In the genomic region with DNA sequence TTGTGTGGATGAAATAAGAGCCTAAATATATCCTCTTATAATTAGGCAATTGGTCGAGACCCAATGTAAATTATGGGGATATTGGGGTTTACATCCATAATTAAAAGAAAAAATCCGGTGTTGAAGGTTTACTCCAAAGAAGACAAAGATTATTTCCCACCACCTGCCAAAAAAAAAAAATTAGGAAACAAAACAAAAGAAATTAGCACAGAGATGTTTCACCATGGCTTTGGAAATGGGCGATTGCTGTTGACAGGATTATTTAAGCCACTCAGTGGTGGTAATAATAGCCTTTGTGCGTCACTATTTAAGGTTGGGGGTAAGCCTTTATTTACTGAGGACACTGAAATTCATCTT, we compare ENCODE assay signal across 8 cellular contexts. TPM values are rescaled to one million over a fixed set of nuclear protein-coding genes. Genes with fewer than 3 reads are reported as not detected.
DNase-seq lines count a peak whose midpoint lies in the region; ATAC-seq and TF ChIP-seq lines count a peak whose summit lies in the region.

No MANE protein-coding gene starts in this region.

- H3K4me1 ChIP-seq in thoracic aorta (ENCODE audit: control insufficient read depth in 1 of 2, low read depth in 2 of 2), result peaks cover 10 to 29% of the 10 kb centered on the region in 2 donors

- no peaks in the 10 kb centered on the region for H3K36me3 ChIP-seq in kidney epithelial cell (ENCODE audit: control insufficient read depth, insufficient read depth, low read length)
- H3K36me3 ChIP-seq in thoracic aorta, result no peaks in the 10 kb centered on the region

- H3K4me1 Mint-ChIP-seq in activated CD8-positive, alpha-beta memory T cell treated with anti-CD3 and anti-CD28 coated beads, Interleukin-2, amount 10 ng/mL, durations not matched to agents 7 days and 5 days, result peaks cover 19% of the 10 kb centered on the region
- H3K4me1 Mint-ChIP-seq in activated naive CD8-positive, alpha-beta T cell treated with anti-CD3 and anti-CD28 coated beads, Interleukin-2, amount 10 ng/mL, durations not matched to agents 7 days and 5 days, result peaks cover 13% of the 10 kb centered on the region

- no peak for ATAC-seq in activated CD8-positive, alpha-beta memory T cell treated with anti-CD3 and anti-CD28 coated beads, Interleukin-2, amount 10 ng/mL, durations not matched to agents 7 days and 5 days
- no peak for ATAC-seq in activated naive CD8-positive, alpha-beta T cell treated with anti-CD3 and anti-CD28 coated beads, Interleukin-2, amount 10 ng/mL, durations not matched to agents 7 days and 5 days (ENCODE audit: low read depth)
- ATAC-seq in thoracic aorta (ENCODE audit: insufficient number of reproducible peaks, low FRiP score, low read depth) (no peak), GM19467 (IDR thresholded peaks at IDR 0.05; ENCODE audit: unreplicated experiment) (no peak)

- H3K9me3 Mint-ChIP-seq in activated CD8-positive, alpha-beta memory T cell treated with anti-CD3 and anti-CD28 coated beads, Interleukin-2, amount 10 ng/mL, durations not matched to agents 7 days and 5 days (ENCODE audit: low read depth), result no peaks in the 10 kb centered on the region
- H3K9me3 Mint-ChIP-seq in activated naive CD8-positive, alpha-beta T cell treated with anti-CD3 and anti-CD28 coated beads, Interleukin-2, amount 10 ng/mL, durations not matched to agents 7 days and 5 days, result no peaks in the 10 kb centered on the region

- TF ChIP-seq CTCF in kidney epithelial cell (IDR thresholded peaks at IDR 0.05; ENCODE audit: insufficient read depth, low read length, poor library complexity, severe bottlenecking) (no peak), thoracic aorta (IDR thresholded peaks at IDR 0.05) (no peak)

- CTCF ChIA-PET in activated CD8-positive, alpha-beta memory T cell treated with anti-CD3 and anti-CD28 coated beads, Interleukin-2, amount 10 ng/mL, durations not matched to agents 7 days and 5 days (lab: Charles Lee), result interaction anchor here (2.1 to 5.4 kb wide), 2 partner anchors 16 to 21 kb away, joined by 4 to 40 read pairs; a partner anchor contains a TSS

- H3K36me3 Mint-ChIP-seq in activated CD8-positive, alpha-beta memory T cell treated with anti-CD3 and anti-CD28 coated beads, Interleukin-2, amount 10 ng/mL, durations not matched to agents 7 days and 5 days, result no peaks in the 10 kb centered on the region
- H3K36me3 Mint-ChIP-seq in activated naive CD8-positive, alpha-beta T cell treated with anti-CD3 and anti-CD28 coated beads, Interleukin-2, amount 10 ng/mL, durations not matched to agents 7 days and 5 days, result peaks cover 2% of the 10 kb centered on the region

- POLR2A ChIA-PET in activated naive CD8-positive, alpha-beta T cell treated with anti-CD3 and anti-CD28 coated beads, Interleukin-2, amount 10 ng/mL, durations not matched to agents 7 days and 5 days (lab: Charles Lee), result interaction anchor here (3.2 kb wide), 1 partner anchor 47 kb away, joined by 15 read pairs; a partner anchor contains a TSS

- H3K27me3 ChIP-seq in kidney epithelial cell (ENCODE audit: control insufficient read depth, insufficient read depth, low read length), result no peaks in the 10 kb centered on the region
- H3K27me3 ChIP-seq in thoracic aorta (replicated peaks; ENCODE audit: insufficient read depth), result no peaks in the 10 kb centered on the region

- peaks cover 8% of the 10 kb centered on the region for H3K27me3 Mint-ChIP-seq in activated CD8-positive, alpha-beta memory T cell treated with anti-CD3 and anti-CD28 coated beads, Interleukin-2, amount 10 ng/mL, durations not matched to agents 7 days and 5 days
- peaks cover 22% of the 10 kb centered on the region for H3K27me3 Mint-ChIP-seq in activated naive CD8-positive, alpha-beta T cell treated with anti-CD3 and anti-CD28 coated beads, Interleukin-2, amount 10 ng/mL, durations not matched to agents 7 days and 5 days

- no peak for DNase-seq in activated CD8-positive, alpha-beta memory T cell treated with anti-CD3 and anti-CD28 coated beads, Interleukin-2, amount 10 ng/mL, durations not matched to agents 7 days and 5 days
- no peak for DNase-seq in activated CD8-positive, alpha-beta memory T cell treated with anti-CD3 and anti-CD28 coated beads, Interleukin-2, amount 50 U/mL, for 48 hours
- no peak for DNase-seq in activated naive CD8-positive, alpha-beta T cell treated with anti-CD3 and anti-CD28 coated beads, Interleukin-2, amount 10 ng/mL, durations not matched to agents 7 days and 5 days
- DNase-seq in kidney epithelial cell (ENCODE audit: low read depth), result no peak
- DNase-seq in thoracic aorta (ENCODE audit: low spot score), result no peak
- no peak for DNase-seq in iPS-NIHi7 (ENCODE audit: extremely low spot score)
- DNase-seq in NCI-H2029 treated with DMSO at 0.1 percent for 48 hours (lab: John Stamatoyannopoulos, UW), result no peak

- peak overlapping the region; percentile 88 for H3K4me3 Mint-ChIP-seq in activated CD8-positive, alpha-beta memory T cell treated with anti-CD3 and anti-CD28 coated beads, Interleukin-2, amount 10 ng/mL, durations not matched to agents 7 days and 5 days
- peak overlapping the region; percentile 92 for H3K4me3 Mint-ChIP-seq in activated naive CD8-positive, alpha-beta T cell treated with anti-CD3 and anti-CD28 coated beads, Interleukin-2, amount 10 ng/mL, durations not matched to agents 7 days and 5 days

- peak overlapping the region; percentile 89 to 93 for H3K27ac ChIP-seq in thoracic aorta

- H3K4me3 ChIP-seq in kidney epithelial cell (ENCODE audit: low read depth, low read length), result peak overlapping the region; percentile 90
- H3K4me3 ChIP-seq in thoracic aorta, result peak overlapping the region; percentile 74

- H3K27ac Mint-ChIP-seq in activated CD8-positive, alpha-beta memory T cell treated with anti-CD3 and anti-CD28 coated beads, Interleukin-2, amount 10 ng/mL, durations not matched to agents 7 days and 5 days, result no peak overlapping the region
- no peak overlapping the region for H3K27ac Mint-ChIP-seq in activated naive CD8-positive, alpha-beta T cell treated with anti-CD3 and anti-CD28 coated beads, Interleukin-2, amount 10 ng/mL, durations not matched to agents 7 days and 5 days

- no peaks in the 10 kb centered on the region for H3K9me3 ChIP-seq in thoracic aorta

RNA-seq across cellular contexts. Expression of a gene that starts 0.6 kb away (rescaled TPM):
- 10 to 100 TPM; 22.3 to 37.6 TPM for total RNA-seq in activated CD8-positive, alpha-beta memory T cell treated with anti-CD3 and anti-CD28 coated beads, Interleukin-2, amount 10 ng/mL, durations not matched to agents 7 days and 5 days
- 10 to 100 TPM; 18.0 to 18.3 TPM for total RNA-seq in activated naive CD8-positive, alpha-beta T cell treated with anti-CD3 and anti-CD28 coated beads, Interleukin-2, amount 10 ng/mL, durations not matched to agents 7 days and 5 days
- total RNA-seq in kidney epithelial cell (14.6 and 17.9 TPM in 2 replicates), thoracic aorta (1 to 10 TPM; 4.7 to 8.3 TPM)

RNA-seq across cellular contexts. Expression of a gene that starts 16.0 kb away (rescaled TPM):
- 10 to 100 TPM; 55.6 to 63.3 TPM for total RNA-seq in activated CD8-positive, alpha-beta memory T cell treated with anti-CD3 and anti-CD28 coated beads, Interleukin-2, amount 10 ng/mL, durations not matched to agents 7 days and 5 days
- 10 to 100 TPM; 50.8 to 55.2 TPM for total RNA-seq in activated naive CD8-positive, alpha-beta T cell treated with anti-CD3 and anti-CD28 coated beads, Interleukin-2, amount 10 ng/mL, durations not matched to agents 7 days and 5 days
- total RNA-seq in kidney epithelial cell, result 20.1 and 21.4 TPM in 2 replicates
- total RNA-seq in thoracic aorta, result 10 to 100 TPM; 61.2 to 62.8 TPM

RNA-seq across cellular contexts. Expression of a gene that starts 46.4 kb away (rescaled TPM):
- total RNA-seq in activated CD8-positive, alpha-beta memory T cell treated with anti-CD3 and anti-CD28 coated beads, Interleukin-2, amount 10 ng/mL, durations not matched to agents 7 days and 5 days, result 10 to 100 TPM; 59.0 to 59.3 TPM
- total RNA-seq in activated naive CD8-positive, alpha-beta T cell treated with anti-CD3 and anti-CD28 coated beads, Interleukin-2, amount 10 ng/mL, durations not matched to agents 7 days and 5 days, result 10 to 100 TPM; 59.2 to 65.3 TPM
- total RNA-seq in kidney epithelial cell, result 96.3 and 96.7 TPM in 2 replicates
- 100 to 1,000 TPM in 1 of 2 donors, 10 to 100 TPM in 1; 66.3 to 124 TPM for total RNA-seq in thoracic aorta

RNA-seq across cellular contexts. Expression of a gene that starts 46.6 kb away (rescaled TPM):
- 10 to 100 TPM; 50.8 to 68.5 TPM for total RNA-seq in activated CD8-positive, alpha-beta memory T cell treated with anti-CD3 and anti-CD28 coated beads, Interleukin-2, amount 10 ng/mL, durations not matched to agents 7 days and 5 days
- 10 to 100 TPM; 44.0 to 48.7 TPM for total RNA-seq in activated naive CD8-positive, alpha-beta T cell treated with anti-CD3 and anti-CD28 coated beads, Interleukin-2, amount 10 ng/mL, durations not matched to agents 7 days and 5 days
- total RNA-seq in kidney epithelial cell (22.8 and 32.2 TPM in 2 replicates), thoracic aorta (10 to 100 TPM; 21.0 to 40.8 TPM)
